Comparison of ENCODE assay signal across 16 cellular contexts in the genomic region with DNA sequence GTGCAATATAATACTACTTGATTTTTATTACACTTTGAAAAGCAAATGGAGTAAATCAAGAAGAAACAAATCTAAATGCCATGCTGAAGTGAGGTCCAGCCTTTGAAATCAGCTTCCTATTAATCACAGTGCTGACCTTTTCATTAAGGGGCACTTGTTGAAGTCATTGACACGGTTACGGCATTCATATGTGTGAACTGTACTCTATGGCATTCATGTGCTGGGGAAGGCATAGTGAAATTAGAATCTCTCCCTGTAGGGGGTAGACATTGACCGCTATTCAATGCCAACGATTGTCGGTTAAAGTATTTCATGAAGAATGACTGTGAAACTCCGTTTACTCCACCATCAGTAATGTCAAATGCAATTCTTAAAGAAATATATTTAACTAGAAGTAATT.
DNase-seq lines count a peak whose midpoint lies in the region; ATAC-seq and TF ChIP-seq lines count a peak whose summit lies in the region.
"Had no signal": no experiment of that assay in that cellular context is flagged by ENCODE, and none has a peak within 500 bp of the region (broad histone marks: within the 10 kb centered on the region; RNA-seq: fewer than 3 reads in every experiment).

No MANE protein-coding gene starts in this region.

- peak; percentile 28 for DNase-seq in NCI-H1105 treated with DMSO at 0.1 percent for 48 hours (lab: John Stamatoyannopoulos, UW)
- DNase-seq in NCI-H1105 (lab: John Stamatoyannopoulos, UW): no peak
- DNase-seq in SK-MEL-5 (ENCODE audit: low read depth, low spot score): peak; percentile 77
- peak; percentile 21 for DNase-seq in foreskin melanocyte
- no peak for DNase-seq in thoracic aorta (ENCODE audit: low spot score)
- no peak for DNase-seq in pons (ENCODE audit: low spot score)
- no peak for DNase-seq in natural killer cell
- no peak for DNase-seq in CD14-positive monocyte (ENCODE audit: low spot score)
- DNase-seq: adrenal gland; effector memory CD4-positive, alpha-beta T cell; NCI-H1048; NCI-H524 treated with DMSO at 0.1 percent for 48 hours; Right ventricle myocardium superior; thyroid gland; WERI-Rb-1 had no signal

- H3K4me3 Mint-ChIP-seq in natural killer cell: no peak overlapping the region
- no peak overlapping the region for H3K4me3 Mint-ChIP-seq in CD14-positive monocyte

- H3K36me3 Mint-ChIP-seq in natural killer cell: peaks cover 4% of the 10 kb centered on the region
- H3K36me3 Mint-ChIP-seq in CD14-positive monocyte: no peaks in the 10 kb centered on the region

- no peaks in the 10 kb centered on the region for H3K9me3 ChIP-seq in thoracic aorta
- H3K9me3 ChIP-seq: adrenal gland, thyroid gland had no signal

- intact Hi-C loops in natural killer cell (cut with micrococcal nuclease) (no loop called here), CD14-positive monocyte (cut with micrococcal nuclease) (no loop called here)

- H3K4me1 Mint-ChIP-seq in natural killer cell (no peaks in the 10 kb centered on the region), CD14-positive monocyte (no peaks in the 10 kb centered on the region)

- ATAC-seq in thoracic aorta (ENCODE audit: insufficient number of reproducible peaks, low FRiP score, low read depth) (no peak), natural killer cell (no peak)

- H3K36me3 ChIP-seq in thoracic aorta: no peaks in the 10 kb centered on the region
- H3K36me3 ChIP-seq: adrenal gland, thyroid gland, WERI-Rb-1 had no signal

- H3K27me3 Mint-ChIP-seq in natural killer cell (ENCODE audit: low read depth in 2 of 2): no peaks in the 10 kb centered on the region
- H3K27me3 Mint-ChIP-seq in CD14-positive monocyte (ENCODE audit: low read depth in 3 of 3): no peaks in the 10 kb centered on the region

- H3K27ac ChIP-seq in thoracic aorta: no peak overlapping the region
- H3K27ac ChIP-seq: adrenal gland, HL-60, thyroid gland, WERI-Rb-1 had no signal

- H3K27ac Mint-ChIP-seq in natural killer cell (no peak overlapping the region), CD14-positive monocyte (no peak overlapping the region)

- no peak overlapping the region for H3K4me3 ChIP-seq in thoracic aorta
- H3K4me3 ChIP-seq: adrenal gland, thyroid gland had no signal

- in situ Hi-C loops in SK-MEL-5 (cut with HindIII; ENCODE audit: low pct_unique_long_range_greater_than_20kb, low sequenced_read_pairs): no loop called here

- no peaks in the 10 kb centered on the region for H3K27me3 ChIP-seq in thoracic aorta (replicated peaks; ENCODE audit: insufficient read depth)
- H3K27me3 ChIP-seq: adrenal gland, thyroid gland had no signal

- H3K9me3 Mint-ChIP-seq in natural killer cell (peaks cover 4 to 5% of the 10 kb centered on the region in 2 donors), CD14-positive monocyte (no peaks in the 10 kb centered on the region)

- no peaks in the 10 kb centered on the region for H3K4me1 ChIP-seq in thoracic aorta (ENCODE audit: control insufficient read depth in 1 of 2, low read depth in 2 of 2)
- H3K4me1 ChIP-seq: adrenal gland, thyroid gland had no signal

- TF ChIP-seq CTCF in thoracic aorta (IDR thresholded peaks at IDR 0.05): peak; percentile 57
- no peak for TF ChIP-seq CTCF in natural killer cell (IDR thresholded peaks at IDR 0.05)
- TF ChIP-seq CTCF in CD14-positive monocyte (IDR thresholded peaks at IDR 0.05): no peak

Comparison
In these comparisons a context has a peak if more than half of its experiments do, and no peak if none do; other contexts are left out.
1. DNase-seq: peak in NCI-H1105 treated with DMSO at 0.1 percent for 48 hours (single experiment), SK-MEL-5 (single experiment) and foreskin melanocyte (single experiment); none in NCI-H1105 (single experiment), thoracic aorta (single experiment), pons (single experiment), natural killer cell (single experiment) and CD14-positive monocyte (single experiment).